11 cellular contexts compared by ENCODE assay signal in genomic region chr5:150208187-150209015, GRCh38. TPM values are rescaled to one million over a fixed set of nuclear protein-coding genes. Genes with fewer than 3 reads are reported as not detected.
DNase-seq lines count a peak whose midpoint lies in the region; ATAC-seq, FAIRE-seq and TF ChIP-seq lines count a peak whose summit lies in the region.
"Had no signal": no experiment of that assay in that cellular context is flagged by ENCODE, and none has a peak within 500 bp of the region (broad histone marks: within the 10 kb centered on the region; RNA-seq: fewer than 3 reads in every experiment).

No MANE protein-coding gene starts in this region.

- no CpG with 5 or more reads among the region's 14 CpGs for WGBS in mesendoderm (ENCODE audit: extremely low coverage, insufficient coverage, low lambda C conversion rate)
- 86 to 88% (median 86%) methylated on average over 14 of the region's 14 CpGs for WGBS in heart left ventricle, 4 donors

- H3K4me3 Mint-ChIP-seq in MCF 10A (ENCODE audit: unreplicated experiment), result no peak overlapping the region

- no peak overlapping the region for H4K5ac ChIP-seq in mesendoderm (ENCODE audit: low read length)

- no peak overlapping the region for H2AK5ac ChIP-seq in mesendoderm (ENCODE audit: low read length)

- H3K23ac ChIP-seq in mesendoderm (ENCODE audit: low read length), result no peak overlapping the region

- TF ChIP-seq POLR2A in heart left ventricle (IDR thresholded peaks at IDR 0.05), result no peak

- H3K4me1 ChIP-seq in mesendoderm (ENCODE audit: control insufficient read depth, low read depth, low read length) (peaks cover 4% of the 10 kb centered on the region), heart left ventricle (peaks cover 0 to 17% (median 3%) of the 10 kb centered on the region in 12 donors)

- H3K27me3 ChIP-seq in mesendoderm (ENCODE audit: insufficient read depth, low read length, poor library complexity) (no peaks in the 10 kb centered on the region), heart left ventricle (peaks cover 0 to 6% (median 0%) of the 10 kb centered on the region in 9 donors)

- DNase-seq in AG20443 (ENCODE audit: low spot score) (peak; percentile 78), HTR-8/SVneo (ENCODE audit: insufficient read length, low spot score) (peak; percentile 52), MCF 10A (ENCODE audit: unreplicated experiment) (peak; percentile 80), mesendoderm (peak; percentile 19), germinal center (ENCODE audit: low spot score) (no peak), heart left ventricle (no peak)
- DNase-seq: activated CD4-positive, alpha-beta T cell treated with anti-CD3 and anti-CD28 coated beads, Interleukin-2, amount 50 U/mL, for 48 hours had no signal

- H3K27me3 Mint-ChIP-seq in MCF 10A (ENCODE audit: insufficient read depth, unreplicated experiment), result no peaks in the 10 kb centered on the region

- no peak overlapping the region for H2BK15ac ChIP-seq in mesendoderm (replicated peaks; ENCODE audit: low read depth)

- H4K8ac ChIP-seq in mesendoderm (ENCODE audit: low read depth, low read length), result no peak overlapping the region

- no peaks in the 10 kb centered on the region for H3K79me2 ChIP-seq in mesendoderm (ENCODE audit: control insufficient read depth, insufficient read depth, low read length)

- no peak overlapping the region for H3K4ac ChIP-seq in mesendoderm (ENCODE audit: low read depth, low read length)

- no peak overlapping the region for H3K4me2 ChIP-seq in mesendoderm (ENCODE audit: low read length)

- no peak overlapping the region for H2BK5ac ChIP-seq in mesendoderm (ENCODE audit: low read length)

- no peak for FAIRE-seq in HTR-8/SVneo (lab: Jason Lieb, UNC)
- FAIRE-seq: K562 had no signal

- no peak overlapping the region for H3K4me3 ChIP-seq in mesendoderm (ENCODE audit: low read length)
- H3K4me3 ChIP-seq in heart left ventricle, result peak overlapping the region in 1 of 12 donors; percentile 12
- H3K4me3 ChIP-seq: K562, SK-N-MC had no signal

- H3K56ac ChIP-seq in mesendoderm (ENCODE audit: low read length), result no peak overlapping the region

- no peak overlapping the region for H3K18ac ChIP-seq in mesendoderm (ENCODE audit: low read length)

- H3K9me3 ChIP-seq in heart left ventricle, result no peaks in the 10 kb centered on the region

- CTCF ChIA-PET in MCF 10A (lab: Yijun Ruan, JAX), result interaction anchor here (0.9 to 2.6 kb wide), 5 partner anchors 11 to 142 kb away, joined by 3 to 16 read pairs (median 4); no protein-coding TSS in a partner anchor

- peak overlapping the region; percentile 63 for H3K27ac Mint-ChIP-seq in MCF 10A (ENCODE audit: low read depth, unreplicated experiment)

- no peaks in the 10 kb centered on the region for H3K9me3 Mint-ChIP-seq in MCF 10A (ENCODE audit: unreplicated experiment)

- H2BK120ac ChIP-seq in mesendoderm (ENCODE audit: low read depth, low read length), result no peak overlapping the region

- TF ChIP-seq CTCF in MCF 10A (IDR thresholded peaks at IDR 0.05; ENCODE audit: unreplicated experiment), result no peak
- no peak for TF ChIP-seq CTCF in heart left ventricle (IDR thresholded peaks at IDR 0.05)

- H3K36me3 ChIP-seq in mesendoderm (ENCODE audit: control insufficient read depth, insufficient read depth, low read length), result no peaks in the 10 kb centered on the region
- no peaks in the 10 kb centered on the region for H3K36me3 ChIP-seq in heart left ventricle

- intact Hi-C loops in MCF 10A (cut with micrococcal nuclease), result no loop called here
- intact Hi-C loops in heart left ventricle (cut with DNase I), result no loop called here

- POLR2A ChIA-PET in MCF 10A (lab: Yijun Ruan, JAX), result interaction anchor here (1.1 kb wide), 1 partner anchor 111 kb away, joined by 3 read pairs; no protein-coding TSS in a partner anchor

- peaks cover 13% of the 10 kb centered on the region for H3K4me1 Mint-ChIP-seq in MCF 10A (ENCODE audit: insufficient read depth, unreplicated experiment)

- no peak for ATAC-seq in HG03108 (IDR thresholded peaks at IDR 0.05; ENCODE audit: unreplicated experiment)
- no peak for ATAC-seq in HG03135 (IDR thresholded peaks at IDR 0.05; ENCODE audit: unreplicated experiment)
- ATAC-seq in heart left ventricle, result no peak

- H3K79me1 ChIP-seq in mesendoderm (ENCODE audit: low read length), result no peaks in the 10 kb centered on the region

- BruUV-seq in MCF 10A (replicated peaks; lab: Mats Ljungman, UMichigan), result no TSS peak

- H3K36me3 Mint-ChIP-seq in MCF 10A (ENCODE audit: insufficient read depth, unreplicated experiment), result no peaks in the 10 kb centered on the region

- H3K27ac ChIP-seq in mesendoderm (ENCODE audit: low read depth, low read length), result no peak overlapping the region
- no peak overlapping the region for H3K27ac ChIP-seq in heart left ventricle
- H3K27ac ChIP-seq: SK-N-MC had no signal

- H3K9ac ChIP-seq in mesendoderm (ENCODE audit: low read length), result no peak overlapping the region

RNA-seq across cellular contexts. Expression of gene SLC6A7, which starts 18.5 kb away (rescaled TPM):
- total RNA-seq in MCF 10A (2022) (not detected in 2 replicates), heart left ventricle (not detected)
- 0.01 TPM for polyA plus RNA-seq in mesendoderm (2013, experiment 1 of 2)
- 0.04 TPM for polyA plus RNA-seq in mesendoderm (2013, experiment 2 of 2)
- not detected for polyA plus RNA-seq in heart left ventricle
- total RNA-seq: K562 had no signal
- polyA plus RNA-seq: K562 had no signal

RNA-seq across cellular contexts. Expression of gene CDX1, which starts 41.8 kb away (rescaled TPM):
- total RNA-seq in MCF 10A (2022), result not detected in 2 replicates
- polyA plus RNA-seq in mesendoderm (2013, experiment 1 of 2), result 4.8 TPM
- polyA plus RNA-seq in mesendoderm (2013, experiment 2 of 2), result 4.8 TPM
- total RNA-seq in heart left ventricle, result under 1 TPM in 2 of 9 donors, not detected in 7; 0.29 TPM
- under 1 TPM in 1 of 2 donors, not detected in 1; 0.17 TPM for polyA plus RNA-seq in heart left ventricle

RNA-seq across cellular contexts. Expression of gene PDGFRB, which starts 52.8 kb away (rescaled TPM):
- total RNA-seq in MCF 10A (2022), result 0.07 and 0.63 TPM in 2 replicates
- polyA plus RNA-seq in mesendoderm (2013, experiment 1 of 2), result 15.5 TPM
- 14.7 TPM for polyA plus RNA-seq in mesendoderm (2013, experiment 2 of 2)
- total RNA-seq in heart left ventricle, result 100 to 1,000 TPM in 3 of 9 donors, 10 to 100 TPM in 6; 28.3 to 112 (median 45.6) TPM
- 10 to 100 TPM; 27.6 to 53.1 TPM for polyA plus RNA-seq in heart left ventricle

Comparison
In these comparisons a context has a peak if more than half of its experiments do, and no peak if none do; other contexts are left out.
1. DNase-seq: peak in AG20443 (single experiment), HTR-8/SVneo (single experiment), MCF 10A (single experiment) and mesendoderm (single experiment); none in germinal center (single experiment) and heart left ventricle (0 of 5).
2. RNA of gene PDGFRB, which starts 52.8 kb away (total RNA-seq): 28.3 to 112 TPM in heart left ventricle; 0.07 to 0.63 TPM in MCF 10A; every median in the first group is over 10 times any median in the second.